Comparison of ENCODE assay signal across 16 cellular contexts in the genomic region with DNA sequence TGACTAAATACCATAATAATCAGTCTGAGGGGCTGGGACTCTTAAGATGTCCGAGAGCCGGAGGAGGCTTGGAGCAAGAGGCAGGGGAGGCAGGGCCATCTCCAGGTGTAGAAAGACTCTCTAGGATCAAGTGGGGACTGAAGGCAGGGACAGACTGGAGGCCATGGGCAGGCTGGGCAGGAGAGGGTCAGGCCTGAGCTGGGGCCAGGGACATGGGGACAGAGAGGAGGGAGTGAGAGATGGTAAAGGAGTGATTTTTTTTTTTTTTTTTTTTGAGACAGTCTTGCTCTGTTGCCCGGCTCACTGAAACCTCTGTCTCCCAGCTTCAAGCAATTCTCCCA. TPM values are rescaled to one million over a fixed set of nuclear protein-coding genes. Genes with fewer than 3 reads are reported as not detected.
DNase-seq lines count a peak whose midpoint lies in the region; ATAC-seq and TF ChIP-seq lines count a peak whose summit lies in the region.
"Had no signal": no experiment of that assay in that cellular context is flagged by ENCODE, and none has a peak within 500 bp of the region (broad histone marks: within the 10 kb centered on the region; RNA-seq: fewer than 3 reads in every experiment).

No MANE protein-coding gene starts in this region.

- no peaks in the 10 kb centered on the region for H3K27me3 ChIP-seq in right atrium auricular region

- H3K36me3 ChIP-seq in right atrium auricular region, result no peaks in the 10 kb centered on the region

- H3K4me1 Mint-ChIP-seq in activated T-helper 17 cell treated with anti-CD3 and anti-CD28 coated beads, Interleukin-2, amount 50 U/mL, for 72 hours, result peaks cover 28% of the 10 kb centered on the region
- peaks cover 10% of the 10 kb centered on the region for H3K4me1 Mint-ChIP-seq in mesothelial cell of epicardium
- peaks cover 18% of the 10 kb centered on the region for H3K4me1 Mint-ChIP-seq in type B pancreatic cell (ENCODE audit: unreplicated experiment)

- H3K9me3 Mint-ChIP-seq in activated T-helper 17 cell treated with anti-CD3 and anti-CD28 coated beads, Interleukin-2, amount 50 U/mL, for 72 hours, result no peaks in the 10 kb centered on the region
- H3K9me3 Mint-ChIP-seq in mesothelial cell of epicardium (no peaks in the 10 kb centered on the region), type B pancreatic cell (no peaks in the 10 kb centered on the region)

- no peaks in the 10 kb centered on the region for H3K27me3 Mint-ChIP-seq in activated T-helper 17 cell treated with anti-CD3 and anti-CD28 coated beads, Interleukin-2, amount 50 U/mL, for 72 hours
- H3K27me3 Mint-ChIP-seq in mesothelial cell of epicardium (ENCODE audit: low read depth), result no peaks in the 10 kb centered on the region
- peaks cover 3% of the 10 kb centered on the region for H3K27me3 Mint-ChIP-seq in type B pancreatic cell
- H3K27me3 Mint-ChIP-seq: activated CD8-positive, alpha-beta memory T cell treated with anti-CD3 and anti-CD28 coated beads, Interleukin-2, amount 10 ng/mL, durations not matched to agents 7 days and 5 days had no signal

- no peak overlapping the region for H3K4me3 ChIP-seq in right atrium auricular region

- peak overlapping the region; percentile 86 for H3K4me3 Mint-ChIP-seq in activated T-helper 17 cell treated with anti-CD3 and anti-CD28 coated beads, Interleukin-2, amount 50 U/mL, for 72 hours
- peak overlapping the region; percentile 22 for H3K4me3 Mint-ChIP-seq in mesothelial cell of epicardium
- peak overlapping the region; percentile 61 for H3K4me3 Mint-ChIP-seq in type B pancreatic cell

- no peak for DNase-seq in right atrium auricular region (ENCODE audit: low spot score)
- no peak for DNase-seq in Right ventricle myocardium superior
- no peak for DNase-seq in mesothelial cell of epicardium (ENCODE audit: low spot score in 2 of 2, unreplicated experiment in 2 of 2)
- no peak for DNase-seq in type B pancreatic cell (ENCODE audit: extremely low spot score, unreplicated experiment)
- DNase-seq in DMS79 (lab: John Stamatoyannopoulos, UW), result no peak
- DNase-seq: activated CD8-positive, alpha-beta memory T cell treated with anti-CD3 and anti-CD28 coated beads, Interleukin-2, amount 10 ng/mL, durations not matched to agents 7 days and 5 days; caudate nucleus; DMS53; NCI-H1092; NCI-H774; stimulated activated naive CD4-positive, alpha-beta T cell treated with Interleukin-2 at 50 U/mL for 16 hours; trophoblast cell had no signal

- H3K36me3 Mint-ChIP-seq in activated T-helper 17 cell treated with anti-CD3 and anti-CD28 coated beads, Interleukin-2, amount 50 U/mL, for 72 hours (ENCODE audit: low read depth), result peaks cover 26% of the 10 kb centered on the region
- peaks cover 2% of the 10 kb centered on the region for H3K36me3 Mint-ChIP-seq in mesothelial cell of epicardium
- H3K36me3 Mint-ChIP-seq in type B pancreatic cell, result no peaks in the 10 kb centered on the region
- H3K36me3 Mint-ChIP-seq: activated CD8-positive, alpha-beta memory T cell treated with anti-CD3 and anti-CD28 coated beads, Interleukin-2, amount 10 ng/mL, durations not matched to agents 7 days and 5 days had no signal

- no peak for ATAC-seq in Right ventricle myocardium superior (ENCODE audit: poor library complexity)
- no peak for ATAC-seq in activated T-helper 17 cell treated with anti-CD3 and anti-CD28 coated beads, Interleukin-2, amount 50 U/mL, for 72 hours (replicated peaks)
- ATAC-seq in activated CD4-positive, CD25-positive, alpha-beta regulatory T cell treated with anti-CD3 and anti-CD28 coated beads, Interleukin-2, amount 50 U/mL, for 24 hours, result no peak
- ATAC-seq in HG03520 (IDR thresholded peaks at IDR 0.05; ENCODE audit: unreplicated experiment), result no peak
- ATAC-seq: activated CD8-positive, alpha-beta memory T cell treated with anti-CD3 and anti-CD28 coated beads, Interleukin-2, amount 10 ng/mL, durations not matched to agents 7 days and 5 days had no signal

- intact Hi-C loops in Right ventricle myocardium superior (cut with DNase I), result no loop called here

- H3K9me3 ChIP-seq in right atrium auricular region, result no peaks in the 10 kb centered on the region

- peak overlapping the region; percentile 55 for H3K27ac Mint-ChIP-seq in activated T-helper 17 cell treated with anti-CD3 and anti-CD28 coated beads, Interleukin-2, amount 50 U/mL, for 72 hours
- H3K27ac Mint-ChIP-seq in mesothelial cell of epicardium, result peak overlapping the region; percentile 22
- H3K27ac Mint-ChIP-seq in type B pancreatic cell, result no peak overlapping the region

- H3K4me1 ChIP-seq in right atrium auricular region, result peaks cover 0 to 27% of the 10 kb centered on the region in 2 donors

- no peak for TF ChIP-seq CTCF in right atrium auricular region (IDR thresholded peaks at IDR 0.05)
- no peak for TF ChIP-seq CTCF in mesothelial cell of epicardium (IDR thresholded peaks at IDR 0.05; ENCODE audit: unreplicated experiment)
- TF ChIP-seq CTCF in type B pancreatic cell (conservative IDR thresholded peaks at IDR 0.05), result no peak

- H3K27ac ChIP-seq in right atrium auricular region, result peak overlapping the region; percentile 53 to 58

RNA-seq across cellular contexts. Expression of gene JOSD2, which starts 2.2 kb away (rescaled TPM):
- total RNA-seq in right atrium auricular region, result 10 to 100 TPM; 26.6 to 38.2 TPM
- 39.8 TPM for total RNA-seq in Right ventricle myocardium superior
- total RNA-seq in activated T-helper 17 cell treated with anti-CD3 and anti-CD28 coated beads, Interleukin-2, amount 50 U/mL, for 72 hours, result 10 to 100 TPM; 37.5 to 45.8 TPM
- total RNA-seq in mesothelial cell of epicardium, result 16.4 to 18.7 TPM (median 17.5 TPM) in 3 replicates
- 16.2 and 23.2 TPM in 2 replicates for total RNA-seq in type B pancreatic cell (ENCODE audit: low replicate concordance)

RNA-seq across cellular contexts. Expression of gene ASPDH, which starts 4.9 kb away (rescaled TPM):
- total RNA-seq in right atrium auricular region (not detected), Right ventricle myocardium superior (not detected), mesothelial cell of epicardium (0.70 TPM in 1 of 3 replicates, not detected in the others), type B pancreatic cell (ENCODE audit: low replicate concordance) (not detected in 2 replicates)
- total RNA-seq in activated T-helper 17 cell treated with anti-CD3 and anti-CD28 coated beads, Interleukin-2, amount 50 U/mL, for 72 hours, result not detected
- total RNA-seq: activated CD8-positive, alpha-beta memory T cell treated with anti-CD3 and anti-CD28 coated beads, Interleukin-2, amount 10 ng/mL, durations not matched to agents 7 days and 5 days; pulmonary artery endothelial cell had no signal

RNA-seq across cellular contexts. Expression of gene GARIN5A, which starts 32.2 kb away (rescaled TPM):
- total RNA-seq in right atrium auricular region, result 1 to 10 TPM; 1.4 to 2.3 TPM
- total RNA-seq in Right ventricle myocardium superior, result 2.0 TPM
- total RNA-seq in activated T-helper 17 cell treated with anti-CD3 and anti-CD28 coated beads, Interleukin-2, amount 50 U/mL, for 72 hours, result 1 to 10 TPM in 1 of 2 donors, under 1 TPM in 1; 0.39 to 1.2 TPM
- 10.1 to 12.7 TPM (median 11.5 TPM) in 3 replicates for total RNA-seq in mesothelial cell of epicardium
- 1.9 and 5.2 TPM in 2 replicates for total RNA-seq in type B pancreatic cell (ENCODE audit: low replicate concordance)
- total RNA-seq: activated CD8-positive, alpha-beta memory T cell treated with anti-CD3 and anti-CD28 coated beads, Interleukin-2, amount 10 ng/mL, durations not matched to agents 7 days and 5 days; pulmonary artery endothelial cell had no signal

RNA-seq across cellular contexts. Expression of gene EMC10, which starts 32.5 kb away (rescaled TPM):
- total RNA-seq in right atrium auricular region (100 to 1,000 TPM in 1 of 2 donors, 10 to 100 TPM in 1; 94.9 to 112 TPM), Right ventricle myocardium superior (68.7 TPM), mesothelial cell of epicardium (175 to 181 TPM (median 176 TPM) in 3 replicates), type B pancreatic cell (ENCODE audit: low replicate concordance) (137 and 152 TPM in 2 replicates)
- 10 to 100 TPM; 31.3 to 57.8 TPM for total RNA-seq in activated T-helper 17 cell treated with anti-CD3 and anti-CD28 coated beads, Interleukin-2, amount 50 U/mL, for 72 hours

RNA-seq across cellular contexts. Expression of gene LRRC4B, which starts 59.4 kb away (rescaled TPM):
- 1 to 10 TPM; 1.6 to 2.0 TPM for total RNA-seq in right atrium auricular region
- 1.0 TPM for total RNA-seq in Right ventricle myocardium superior
- total RNA-seq in activated T-helper 17 cell treated with anti-CD3 and anti-CD28 coated beads, Interleukin-2, amount 50 U/mL, for 72 hours, result not detected
- 15.2 to 16.9 TPM (median 16.3 TPM) in 3 replicates for total RNA-seq in mesothelial cell of epicardium
- total RNA-seq in type B pancreatic cell (ENCODE audit: low replicate concordance), result 0.38 and 21.7 TPM in 2 replicates
- total RNA-seq: activated CD8-positive, alpha-beta memory T cell treated with anti-CD3 and anti-CD28 coated beads, Interleukin-2, amount 10 ng/mL, durations not matched to agents 7 days and 5 days had no signal

Comparison
In these comparisons a context has a peak if more than half of its experiments do, and no peak if none do; other contexts are left out.
1. H3K4me3 Mint-ChIP-seq: peak in every context shown above with its lines; median percentile 86 in activated T-helper 17 cell treated with anti-CD3 and anti-CD28 coated beads, Interleukin-2, amount 50 U/mL, for 72 hours; 61 in type B pancreatic cell; 22 in mesothelial cell of epicardium.